3 cellular contexts compared by ENCODE assay signal in genomic region chr3:70127192-70127591, GRCh38.
"Had no signal": no experiment of that assay in that cellular context is flagged by ENCODE, and none has a peak within 500 bp of the region (broad histone marks: within the 10 kb centered on the region; RNA-seq: fewer than 3 reads in every experiment).

No MANE protein-coding gene starts in this region.

- ATAC-seq: GM12878 had no signal

- H3K4me3 ChIP-seq: GM12878 had no signal

- DNase-seq: GDM1, GF-D8 had no signal
